ENCODE assay signal across 1 cellular context in genomic region chr19:58354478-58355030, GRCh38.
TF ChIP-seq lines count a peak whose summit lies in the region.

No MANE protein-coding gene starts in this region.

TF ChIP-seq in HepG2, 621 proteins besides CTCF, POLR2A, EP300 and RAD21:
- TF ChIP-seq ZNF557 (CRISPR knock-in tag; IDR thresholded peaks at IDR 0.05) (no peak), ZNF292 (CRISPR knock-in tag; IDR thresholded peaks at IDR 0.05; ENCODE audit: borderline replicate concordance, low read depth) (no peak), PCBP1 (IDR thresholded peaks at IDR 0.05; ENCODE audit: borderline replicate concordance, low read depth, low read length) (no peak), ZNF550 (CRISPR knock-in tag; IDR thresholded peaks at IDR 0.05; ENCODE audit: borderline replicate concordance) (no peak), TCF7 (IDR thresholded peaks at IDR 0.05; ENCODE audit: low read depth) (no peak)
